12 cellular contexts compared by ENCODE assay signal in genomic region chr11:13682212-13682611, GRCh38. TPM values are rescaled to one million over a fixed set of nuclear protein-coding genes. Genes with fewer than 3 reads are reported as not detected.
DNase-seq lines count a peak whose midpoint lies in the region; ATAC-seq and TF ChIP-seq lines count a peak whose summit lies in the region.
"Had no signal": no experiment of that assay in that cellular context is flagged by ENCODE, and none has a peak within 500 bp of the region (broad histone marks: within the 10 kb centered on the region; RNA-seq: fewer than 3 reads in every experiment).

No MANE protein-coding gene starts in this region.

- H3K9me3 Mint-ChIP-seq in activated CD4-positive, alpha-beta T cell treated with anti-CD3 and anti-CD28 coated beads, Interleukin-2, amount 10 ng/mL, durations not matched to agents 7 days and 5 days, result no peaks in the 10 kb centered on the region
- H3K9me3 Mint-ChIP-seq in neural crest cell (no peaks in the 10 kb centered on the region), nephron progenitor cell (no peaks in the 10 kb centered on the region)
- no peaks in the 10 kb centered on the region for H3K9me3 Mint-ChIP-seq in activated CD4-positive, alpha-beta T cell treated with anti-CD3 and anti-CD28 coated beads for 36 hours (ENCODE audit: low read depth)
- H3K9me3 Mint-ChIP-seq: CD8-positive, alpha-beta memory T cell had no signal

- peak overlapping the region; percentile 52 for H3K27ac Mint-ChIP-seq in activated CD4-positive, alpha-beta T cell treated with anti-CD3 and anti-CD28 coated beads, Interleukin-2, amount 10 ng/mL, durations not matched to agents 7 days and 5 days
- H3K27ac Mint-ChIP-seq in neural crest cell (ENCODE audit: unreplicated experiment), result peak overlapping the region; percentile 35
- no peak overlapping the region for H3K27ac Mint-ChIP-seq in nephron progenitor cell
- no peak overlapping the region for H3K27ac Mint-ChIP-seq in activated CD4-positive, alpha-beta T cell treated with anti-CD3 and anti-CD28 coated beads for 36 hours

- no peak for TF ChIP-seq CTCF in fibroblast of the aortic adventitia (IDR thresholded peaks at IDR 0.05; ENCODE audit: insufficient read depth, low read length)
- no peak for TF ChIP-seq CTCF in neural crest cell (conservative IDR thresholded peaks at IDR 0.05)
- no peak for TF ChIP-seq CTCF in nephron progenitor cell (IDR thresholded peaks at IDR 0.05)

- DNase-seq in activated CD4-positive, alpha-beta T cell treated with anti-CD3 and anti-CD28 coated beads, Interleukin-2, amount 10 ng/mL, durations not matched to agents 7 days and 5 days, result no peak
- no peak for DNase-seq in activated CD4-positive, alpha-beta T cell treated with anti-CD3 and anti-CD28 coated beads, Interleukin-2, amount 50 U/mL, for 4 hours
- DNase-seq in fibroblast of the aortic adventitia (ENCODE audit: low read depth), result peak; percentile 11
- DNase-seq in neural crest cell (ENCODE audit: low read depth, low spot score), result no peak
- DNase-seq in nephron progenitor cell, result no peak
- DNase-seq in NCI-H1436 treated with DMSO at 0.1 percent for 48 hours (lab: John Stamatoyannopoulos, UW), result no peak
- no peak for DNase-seq in activated CD4-positive, alpha-beta T cell treated with anti-CD3 and anti-CD28 coated beads for 36 hours
- DNase-seq: Caco-2; CD8-positive, alpha-beta memory T cell; DND-41; GF-D8 had no signal

- POLR2A ChIA-PET in activated CD4-positive, alpha-beta T cell treated with anti-CD3 and anti-CD28 coated beads, Interleukin-2, amount 10 ng/mL, durations not matched to agents 7 days and 5 days (lab: Charles Lee), result no interaction called here
- POLR2A ChIA-PET in activated CD4-positive, alpha-beta T cell treated with anti-CD3 and anti-CD28 coated beads for 36 hours (lab: Charles Lee), result no interaction called here

- H3K4me3 Mint-ChIP-seq in activated CD4-positive, alpha-beta T cell treated with anti-CD3 and anti-CD28 coated beads, Interleukin-2, amount 10 ng/mL, durations not matched to agents 7 days and 5 days, result no peak overlapping the region
- H3K4me3 Mint-ChIP-seq in neural crest cell (no peak overlapping the region), nephron progenitor cell (no peak overlapping the region)
- H3K4me3 Mint-ChIP-seq in activated CD4-positive, alpha-beta T cell treated with anti-CD3 and anti-CD28 coated beads for 36 hours, result no peak overlapping the region
- H3K4me3 Mint-ChIP-seq: CD8-positive, alpha-beta memory T cell had no signal

- no peak for ATAC-seq in activated CD4-positive, alpha-beta T cell treated with anti-CD3 and anti-CD28 coated beads for 36 hours

- H3K4me1 Mint-ChIP-seq in activated CD4-positive, alpha-beta T cell treated with anti-CD3 and anti-CD28 coated beads, Interleukin-2, amount 10 ng/mL, durations not matched to agents 7 days and 5 days, result peaks cover 21% of the 10 kb centered on the region
- peaks cover 55% of the 10 kb centered on the region for H3K4me1 Mint-ChIP-seq in neural crest cell
- H3K4me1 Mint-ChIP-seq in nephron progenitor cell, result peaks cover 4% of the 10 kb centered on the region
- peaks cover 44% of the 10 kb centered on the region for H3K4me1 Mint-ChIP-seq in activated CD4-positive, alpha-beta T cell treated with anti-CD3 and anti-CD28 coated beads for 36 hours

- no peaks in the 10 kb centered on the region for H3K27me3 Mint-ChIP-seq in activated CD4-positive, alpha-beta T cell treated with anti-CD3 and anti-CD28 coated beads, Interleukin-2, amount 10 ng/mL, durations not matched to agents 7 days and 5 days
- H3K27me3 Mint-ChIP-seq in neural crest cell (ENCODE audit: low read depth), result no peaks in the 10 kb centered on the region
- H3K27me3 Mint-ChIP-seq in nephron progenitor cell (ENCODE audit: low read depth, poor library complexity), result no peaks in the 10 kb centered on the region
- no peaks in the 10 kb centered on the region for H3K27me3 Mint-ChIP-seq in activated CD4-positive, alpha-beta T cell treated with anti-CD3 and anti-CD28 coated beads for 36 hours
- H3K27me3 Mint-ChIP-seq: CD8-positive, alpha-beta memory T cell had no signal

- no peak overlapping the region for H3K4me3 ChIP-seq in fibroblast of the aortic adventitia (ENCODE audit: low read depth, low read length)
- H3K4me3 ChIP-seq: HAP-1 had no signal

- intact Hi-C loops in activated CD4-positive, alpha-beta T cell treated with anti-CD3 and anti-CD28 coated beads for 36 hours (cut with DNase I, micrococcal nuclease), result no loop called here

- peaks cover 7% of the 10 kb centered on the region for H3K36me3 Mint-ChIP-seq in activated CD4-positive, alpha-beta T cell treated with anti-CD3 and anti-CD28 coated beads, Interleukin-2, amount 10 ng/mL, durations not matched to agents 7 days and 5 days (ENCODE audit: low read depth)
- H3K36me3 Mint-ChIP-seq in neural crest cell (ENCODE audit: low read depth) (peaks cover 3% of the 10 kb centered on the region), nephron progenitor cell (ENCODE audit: low read depth) (peaks cover 30% of the 10 kb centered on the region)
- H3K36me3 Mint-ChIP-seq in activated CD4-positive, alpha-beta T cell treated with anti-CD3 and anti-CD28 coated beads for 36 hours (ENCODE audit: low read depth), result peaks cover 24% of the 10 kb centered on the region

- CTCF ChIA-PET in activated CD4-positive, alpha-beta T cell treated with anti-CD3 and anti-CD28 coated beads, Interleukin-2, amount 10 ng/mL, durations not matched to agents 7 days and 5 days (lab: Charles Lee), result interaction anchor here (0.6 to 0.7 kb wide), 2 partner anchors 101 to 502 kb away, joined by 3 to 4 read pairs; no protein-coding TSS in a partner anchor
- CTCF ChIA-PET in activated CD4-positive, alpha-beta T cell treated with anti-CD3 and anti-CD28 coated beads for 36 hours (lab: Charles Lee), result interaction anchor here (0.6 kb wide), 1 partner anchor 823 kb away, joined by 4 read pairs; no protein-coding TSS in a partner anchor

RNA-seq across cellular contexts. Expression of gene FAR1, which starts 13.7 kb away (rescaled TPM):
- total RNA-seq in activated CD4-positive, alpha-beta T cell treated with anti-CD3 and anti-CD28 coated beads, Interleukin-2, amount 10 ng/mL, durations not matched to agents 7 days and 5 days, result 10 to 100 TPM; 56.0 to 57.2 TPM
- total RNA-seq in fibroblast of the aortic adventitia (ENCODE audit: low replicate concordance) (67.6 and 124 TPM in 2 replicates), neural crest cell (55.3 and 60.8 TPM in 2 replicates)
- total RNA-seq in activated CD4-positive, alpha-beta T cell treated with anti-CD3 and anti-CD28 coated beads for 36 hours, result 10 to 100 TPM; 34.8 to 36.4 TPM

Comparison
In these comparisons a context has a peak if more than half of its experiments do, and no peak if none do; other contexts are left out.
1. H3K27ac Mint-ChIP-seq: peak in activated CD4-positive, alpha-beta T cell treated with anti-CD3 and anti-CD28 coated beads, Interleukin-2, amount 10 ng/mL, durations not matched to agents 7 days and 5 days (single experiment) and neural crest cell (single experiment); none in nephron progenitor cell (single experiment) and activated CD4-positive, alpha-beta T cell treated with anti-CD3 and anti-CD28 coated beads for 36 hours (single experiment).